In genomic region chr4:59664771-59665170, GRCh38 we compare ENCODE assay signal across 9 cellular contexts.
"Had no signal": no experiment of that assay in that cellular context is flagged by ENCODE, and none has a peak within 500 bp of the region (broad histone marks: within the 10 kb centered on the region; RNA-seq: fewer than 3 reads in every experiment).

No MANE protein-coding gene starts in this region.

- DNase-seq: activated CD4-positive, alpha-beta memory T cell treated with anti-CD3 and anti-CD28 coated beads, Interleukin-2, amount 10 ng/mL, durations not matched to agents 7 days and 5 days; activated CD4-positive, alpha-beta T cell treated with anti-CD3 and anti-CD28 coated beads for 4 hours; activated effector memory CD4-positive, alpha-beta T cell treated with Interleukin-2 at 50 U/mL for 16 hours; activated T-cell treated with anti-CD3 and anti-CD28 coated beads, Interleukin-2, amount 50 U/mL, for 4 hours; left colon; naive B cell; sigmoid colon; spleen; stimulated activated naive CD8-positive, alpha-beta T cell treated with anti-CD3 and anti-CD28 coated beads, Interleukin-15, amount 100 ng/mL, for 72 hours had no signal
